8 cellular contexts compared by ENCODE assay signal in the genomic region with DNA sequence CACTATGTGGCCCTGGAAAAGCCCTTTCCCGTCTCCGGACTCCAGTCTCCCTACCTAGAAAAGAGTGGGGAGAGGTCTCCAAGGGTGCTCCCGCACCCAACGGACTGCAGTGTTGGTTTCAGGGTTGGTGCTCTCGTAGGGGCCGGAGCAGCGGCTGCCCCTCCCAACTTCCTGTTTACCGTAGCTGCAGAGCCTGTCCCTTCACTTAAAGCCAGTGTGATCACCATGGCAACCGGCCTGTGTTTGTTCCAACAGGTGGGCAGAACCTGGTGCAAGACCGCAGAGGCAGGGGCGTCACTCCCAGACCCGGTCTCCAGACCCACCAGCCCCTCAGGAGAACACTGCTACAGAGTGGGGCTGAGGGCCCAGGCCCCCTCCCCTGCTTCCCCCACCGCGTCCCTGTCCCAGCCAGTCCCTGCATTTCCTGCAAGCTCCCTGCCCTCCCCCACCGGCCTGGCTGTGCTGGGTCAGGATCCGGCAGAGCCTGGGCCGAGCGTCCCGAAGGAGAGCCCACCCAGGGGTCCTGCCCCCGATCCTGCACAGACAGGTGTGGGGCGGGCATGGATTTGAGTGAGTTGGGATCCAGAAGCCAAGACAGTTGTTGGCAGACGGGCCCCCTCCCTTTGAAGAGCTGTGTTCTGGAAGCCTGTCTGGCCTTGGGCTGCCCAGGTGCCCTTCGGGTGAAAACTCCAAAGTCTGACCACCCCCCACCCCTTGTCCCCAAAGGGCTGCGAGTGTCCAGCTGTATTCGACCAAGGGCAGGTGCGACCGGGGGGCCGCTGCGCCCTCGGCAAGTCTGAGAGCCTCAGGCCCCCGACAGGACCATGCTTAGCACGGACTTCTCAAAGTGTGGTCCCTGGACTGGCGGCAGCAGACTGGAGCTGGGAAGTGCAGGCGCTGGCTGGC. TPM values are rescaled to one million over a fixed set of nuclear protein-coding genes. Genes with fewer than 3 reads are reported as not detected.
A peak's percentile ranks its signal among the peaks of the same experiment; 100 is the strongest.
DNase-seq lines count a peak whose midpoint lies in the region; ATAC-seq and TF ChIP-seq lines count a peak whose summit lies in the region.

No MANE protein-coding gene starts in this region.

- no peaks in the 10 kb centered on the region for H3K36me3 ChIP-seq in endodermal cell (ENCODE audit: control insufficient read depth, insufficient read depth, low read length)
- no peaks in the 10 kb centered on the region for H3K36me3 ChIP-seq in mucosa of descending colon (ENCODE audit: low read depth)

- H3K9me3 ChIP-seq in endodermal cell (ENCODE audit: control insufficient read depth, low read length) (no peaks in the 10 kb centered on the region), mucosa of descending colon (no peaks in the 10 kb centered on the region)

- H3K36me3 Mint-ChIP-seq in activated naive CD4-positive, alpha-beta T cell treated with anti-CD3 and anti-CD28 coated beads for 36 hours (ENCODE audit: low read depth) = no peaks in the 10 kb centered on the region
- no peaks in the 10 kb centered on the region for H3K36me3 Mint-ChIP-seq in T-helper 1 cell treated with Interleukin-12 subunit alpha and Interleukin-12 subunit beta and Interleukin-4 antibody, amounts not matched to agents 30 μg/mL and 1 μg/mL, for 36 hours (ENCODE audit: low read depth)
- H3K36me3 Mint-ChIP-seq in endodermal cell (ENCODE audit: low read depth) = no peaks in the 10 kb centered on the region

- H3K4me3 Mint-ChIP-seq in activated naive CD4-positive, alpha-beta T cell treated with anti-CD3 and anti-CD28 coated beads for 36 hours = no peak overlapping the region
- H3K4me3 Mint-ChIP-seq in T-helper 1 cell treated with Interleukin-12 subunit alpha and Interleukin-12 subunit beta and Interleukin-4 antibody, amounts not matched to agents 30 μg/mL and 1 μg/mL, for 36 hours = peak overlapping the region; percentile 55
- H3K4me3 Mint-ChIP-seq in endodermal cell = peak overlapping the region; percentile 60

- in situ Hi-C loops in KBM-7 (cut with MboI; ENCODE audit: low pct_unique_long_range_greater_than_20kb, low sequenced_read_pairs) = no loop called here

- ATAC-seq in mucosa of descending colon (peak; percentile 79), GM19455 (IDR thresholded peaks at IDR 0.05; ENCODE audit: unreplicated experiment) (no peak)

- H3K4me1 ChIP-seq in endodermal cell (ENCODE audit: control insufficient read depth, insufficient read depth, low read length) = peaks cover 11% of the 10 kb centered on the region
- peaks cover 24% of the 10 kb centered on the region for H3K4me1 ChIP-seq in mucosa of descending colon (ENCODE audit: low read depth)

- no peaks in the 10 kb centered on the region for H3K9me3 Mint-ChIP-seq in activated naive CD4-positive, alpha-beta T cell treated with anti-CD3 and anti-CD28 coated beads for 36 hours
- no peaks in the 10 kb centered on the region for H3K9me3 Mint-ChIP-seq in T-helper 1 cell treated with Interleukin-12 subunit alpha and Interleukin-12 subunit beta and Interleukin-4 antibody, amounts not matched to agents 30 μg/mL and 1 μg/mL, for 36 hours
- H3K9me3 Mint-ChIP-seq in endodermal cell = peaks cover 2% of the 10 kb centered on the region

- H3K27me3 ChIP-seq in endodermal cell (ENCODE audit: control insufficient read depth, insufficient read depth, low read length, poor library complexity, severe bottlenecking) = peaks cover 44% of the 10 kb centered on the region

- H3K9ac ChIP-seq in endodermal cell (ENCODE audit: extremely low read depth, low read length, poor library complexity, severe bottlenecking) = peak overlapping the region; percentile 69

- no peak overlapping the region for H3K27ac Mint-ChIP-seq in activated naive CD4-positive, alpha-beta T cell treated with anti-CD3 and anti-CD28 coated beads for 36 hours
- H3K27ac Mint-ChIP-seq in T-helper 1 cell treated with Interleukin-12 subunit alpha and Interleukin-12 subunit beta and Interleukin-4 antibody, amounts not matched to agents 30 μg/mL and 1 μg/mL, for 36 hours = peak overlapping the region; percentile 55
- H3K27ac Mint-ChIP-seq in endodermal cell = peak overlapping the region; percentile 92

- H3K4me1 Mint-ChIP-seq in activated naive CD4-positive, alpha-beta T cell treated with anti-CD3 and anti-CD28 coated beads for 36 hours (ENCODE audit: low read depth) = peaks cover 13% of the 10 kb centered on the region
- H3K4me1 Mint-ChIP-seq in T-helper 1 cell treated with Interleukin-12 subunit alpha and Interleukin-12 subunit beta and Interleukin-4 antibody, amounts not matched to agents 30 μg/mL and 1 μg/mL, for 36 hours (ENCODE audit: low read depth) = peaks cover 9% of the 10 kb centered on the region
- H3K4me1 Mint-ChIP-seq in endodermal cell = peaks cover 10% of the 10 kb centered on the region

- H3K4me3 ChIP-seq in endodermal cell (ENCODE audit: low read length) (peak overlapping the region; percentile 75), mucosa of descending colon (no peak overlapping the region)

- CTCF ChIA-PET in activated naive CD4-positive, alpha-beta T cell treated with anti-CD3 and anti-CD28 coated beads for 36 hours (lab: Charles Lee) = interaction anchor here (0.7 to 2.5 kb wide), 2 partner anchors 10 to 61 kb away, joined by 5 to 7 read pairs; no protein-coding TSS in a partner anchor

- 14 to 15% methylated on average over 20 to 34 of the region's 34 CpGs for WGBS in endodermal cell (ENCODE audit: insufficient coverage in 1 of 2, insufficient read length in 1 of 2), 2 experiments

- TF ChIP-seq CTCF in endodermal cell (conservative IDR thresholded peaks at IDR 0.05) = no peak
- no peak for TF ChIP-seq CTCF in mucosa of descending colon (IDR thresholded peaks at IDR 0.05)

- H3K27ac ChIP-seq in endodermal cell (ENCODE audit: low read depth, low read length) = no peak overlapping the region

- intact Hi-C loops in activated naive CD4-positive, alpha-beta T cell treated with anti-CD3 and anti-CD28 coated beads for 36 hours (cut with micrococcal nuclease) = loop anchor here (10.0 kb wide), 1 partner anchor 343 kb away; a partner anchor contains a TSS
- intact Hi-C loops in mucosa of descending colon (cut with DNase I, micrococcal nuclease) = no loop called here

- peaks cover 24% of the 10 kb centered on the region for H3K27me3 Mint-ChIP-seq in activated naive CD4-positive, alpha-beta T cell treated with anti-CD3 and anti-CD28 coated beads for 36 hours (ENCODE audit: low read depth)
- H3K27me3 Mint-ChIP-seq in T-helper 1 cell treated with Interleukin-12 subunit alpha and Interleukin-12 subunit beta and Interleukin-4 antibody, amounts not matched to agents 30 μg/mL and 1 μg/mL, for 36 hours (ENCODE audit: low read depth) = peaks cover 34% of the 10 kb centered on the region
- peaks cover 34% of the 10 kb centered on the region for H3K27me3 Mint-ChIP-seq in endodermal cell (ENCODE audit: insufficient read depth)

- peak; percentile 27 for DNase-seq in activated naive CD4-positive, alpha-beta T cell treated with anti-CD3 and anti-CD28 coated beads for 36 hours
- no peak for DNase-seq in activated naive CD4-positive, alpha-beta T cell (lab: John Stamatoyannopoulos, UW)
- DNase-seq in KBM-7 = peak; percentile 84
- peak; percentile 97 for DNase-seq in endodermal cell
- DNase-seq in mucosa of descending colon = peak; percentile 67 to 86 (median 77)
- DNase-seq in SKM-1 treated with dmso at 0.1 percent for 144 hours (lab: John Stamatoyannopoulos, UW; ENCODE audit: unreplicated experiment) = no peak

RNA-seq across cellular contexts. Expression of a gene that starts 1.5 kb away (rescaled TPM):
- total RNA-seq in activated naive CD4-positive, alpha-beta T cell treated with anti-CD3 and anti-CD28 coated beads for 36 hours = under 1 TPM; 0.10 to 0.37 TPM
- total RNA-seq in endodermal cell (10 to 100 TPM; 25.0 to 43.5 TPM), mucosa of descending colon (10 to 100 TPM in 1 of 3 donors, 1 to 10 TPM in 2; 5.6 to 14.6 (median 5.7) TPM)
- polyA plus RNA-seq in endodermal cell (2013, experiment 1 of 2) = 21.8 TPM
- polyA plus RNA-seq in endodermal cell (2013, experiment 2 of 2) = 19.6 TPM

RNA-seq across cellular contexts. Expression of a gene that starts 19.7 kb away (rescaled TPM):
- 10 to 100 TPM; 48.5 to 50.7 TPM for total RNA-seq in activated naive CD4-positive, alpha-beta T cell treated with anti-CD3 and anti-CD28 coated beads for 36 hours
- total RNA-seq in endodermal cell = 10 to 100 TPM; 64.9 to 67.4 TPM
- polyA plus RNA-seq in endodermal cell (2013, experiment 1 of 2) = 47.0 TPM
- polyA plus RNA-seq in endodermal cell (2013, experiment 2 of 2) = 44.1 TPM
- total RNA-seq in mucosa of descending colon = 10 to 100 TPM; 46.4 to 57.2 (median 54.1) TPM

RNA-seq across cellular contexts. Expression of a gene that starts 19.8 kb away (rescaled TPM):
- 10 to 100 TPM; 15.9 to 17.3 TPM for total RNA-seq in activated naive CD4-positive, alpha-beta T cell treated with anti-CD3 and anti-CD28 coated beads for 36 hours
- 10 to 100 TPM; 34.0 to 38.4 TPM for total RNA-seq in endodermal cell
- 22.5 TPM for polyA plus RNA-seq in endodermal cell (2013, experiment 1 of 2)
- polyA plus RNA-seq in endodermal cell (2013, experiment 2 of 2) = 22.2 TPM
- 10 to 100 TPM; 50.1 to 68.9 (median 57.3) TPM for total RNA-seq in mucosa of descending colon

RNA-seq across cellular contexts. Expression of a gene that starts 22.5 kb away (rescaled TPM):
- 100 to 1,000 TPM; 273 to 297 TPM for total RNA-seq in activated naive CD4-positive, alpha-beta T cell treated with anti-CD3 and anti-CD28 coated beads for 36 hours
- total RNA-seq in endodermal cell (100 to 1,000 TPM; 250 to 294 TPM), mucosa of descending colon (100 to 1,000 TPM in 1 of 3 donors, 10 to 100 TPM in 2; 79.8 to 101 (median 96.9) TPM)
- polyA plus RNA-seq in endodermal cell (2013, experiment 1 of 2) = 223 TPM
- polyA plus RNA-seq in endodermal cell (2013, experiment 2 of 2) = 222 TPM

Comparison
In these comparisons a context has a peak if more than half of its experiments do, and no peak if none do; other contexts are left out.
1. DNase-seq: peak in activated naive CD4-positive, alpha-beta T cell treated with anti-CD3 and anti-CD28 coated beads for 36 hours (single experiment), KBM-7 (single experiment), endodermal cell (single experiment) and mucosa of descending colon (3 of 3); none in activated naive CD4-positive, alpha-beta T cell (0 of 4) and SKM-1 treated with dmso at 0.1 percent for 144 hours (single experiment).
2. RNA of a gene that starts 1.5 kb away (total RNA-seq): 25.0 to 43.5 TPM in endodermal cell and 5.6 to 14.6 TPM in mucosa of descending colon; 0.10 to 0.37 TPM in activated naive CD4-positive, alpha-beta T cell treated with anti-CD3 and anti-CD28 coated beads for 36 hours; every median in the first group is over 4 times any median in the second.